25 cellular contexts compared by ENCODE assay signal in genomic region chr2:190050001-190050400, GRCh38. TPM values are rescaled to one million over a fixed set of nuclear protein-coding genes. Genes with fewer than 3 reads are reported as not detected.
DNase-seq lines count a peak whose midpoint lies in the region; ATAC-seq, FAIRE-seq and TF ChIP-seq lines count a peak whose summit lies in the region.
"Had no signal": no experiment of that assay in that cellular context is flagged by ENCODE, and none has a peak within 500 bp of the region (broad histone marks: within the 10 kb centered on the region; RNA-seq: fewer than 3 reads in every experiment).

No MANE protein-coding gene starts in this region.

- FAIRE-seq in K562 (lab: Jason Lieb, UNC) = no peak
- FAIRE-seq: A204.1, endometrium had no signal

- 0 out of 3 replicates have a peak, but pooled peaks have one; percentile 41 for ATAC-seq in K562
- ATAC-seq in activated CD8-positive, alpha-beta memory T cell treated with anti-CD3 and anti-CD28 coated beads, Interleukin-2, amount 10 ng/mL, durations not matched to agents 7 days and 5 days = no peak
- ATAC-seq: foreskin keratinocyte, left lobe of liver had no signal

- H3K4me2 ChIP-seq in K562 (ENCODE audit: insufficient read depth, low read length) (no peak overlapping the region), neural cell (ENCODE audit: low read length) (peak overlapping the region; percentile 37)

- no peaks in the 10 kb centered on the region for H3F3A ChIP-seq in neural cell (ENCODE audit: insufficient read depth, low read length, poor library complexity, severe bottlenecking)

- no peaks in the 10 kb centered on the region for H3K9me1 ChIP-seq in K562 (ENCODE audit: control insufficient read depth, insufficient read depth, low read length)

- TF ChIP-seq EP300 in K562 (IDR thresholded peaks at IDR 0.05; ENCODE audit: low read length) = no peak
- TF ChIP-seq EP300 in neural cell (conservative IDR thresholded peaks at IDR 0.05; ENCODE audit: poor library complexity, severe bottlenecking) = peak; percentile 54

- H3K27ac Mint-ChIP-seq in activated CD8-positive, alpha-beta memory T cell treated with anti-CD3 and anti-CD28 coated beads, Interleukin-2, amount 10 ng/mL, durations not matched to agents 7 days and 5 days = no peak overlapping the region
- H3K27ac Mint-ChIP-seq: activated CD4-positive, alpha-beta T cell treated with anti-CD3 and anti-CD28 coated beads, Interleukin-2, amount 10 ng/mL, durations not matched to agents 7 days and 5 days had no signal

- H2AFZ ChIP-seq in K562 (ENCODE audit: low read depth, low read length) (peak overlapping the region; percentile 34), neural cell (ENCODE audit: low read depth, low read length) (peak overlapping the region; percentile 24)

- H3K9me3 Mint-ChIP-seq in activated CD8-positive, alpha-beta memory T cell treated with anti-CD3 and anti-CD28 coated beads, Interleukin-2, amount 10 ng/mL, durations not matched to agents 7 days and 5 days (ENCODE audit: low read depth) = no peaks in the 10 kb centered on the region
- H3K9me3 Mint-ChIP-seq: activated CD4-positive, alpha-beta T cell treated with anti-CD3 and anti-CD28 coated beads, Interleukin-2, amount 10 ng/mL, durations not matched to agents 7 days and 5 days had no signal

- no peaks in the 10 kb centered on the region for H3K9me2 ChIP-seq in neural cell (ENCODE audit: insufficient read depth, low read length)

- H3K27ac ChIP-seq in K562 (ENCODE audit: extremely low read depth, low read depth, low read length) = no peak overlapping the region
- peak overlapping the region; percentile 86 for H3K27ac ChIP-seq in neural cell (ENCODE audit: low read length)
- H3K27ac ChIP-seq: C4-2B, foreskin keratinocyte, neutrophil, right atrium auricular region, RWPE1, thyroid gland had no signal

- POLR2A ChIA-PET in K562 (lab: Yijun Ruan, JAX) = no interaction called here

- H3K4me3 Mint-ChIP-seq in activated CD8-positive, alpha-beta memory T cell treated with anti-CD3 and anti-CD28 coated beads, Interleukin-2, amount 10 ng/mL, durations not matched to agents 7 days and 5 days = no peak overlapping the region
- H3K4me3 Mint-ChIP-seq: activated CD4-positive, alpha-beta T cell treated with anti-CD3 and anti-CD28 coated beads, Interleukin-2, amount 10 ng/mL, durations not matched to agents 7 days and 5 days had no signal

- in situ Hi-C loops in K562 (cut with MboI) = loop anchor here (25.0 kb wide), 1 partner anchor 563 kb away; no protein-coding TSS in a partner anchor

- no peaks in the 10 kb centered on the region for H3K36me3 Mint-ChIP-seq in activated CD8-positive, alpha-beta memory T cell treated with anti-CD3 and anti-CD28 coated beads, Interleukin-2, amount 10 ng/mL, durations not matched to agents 7 days and 5 days

- H3K27me3 ChIP-seq in K562 (ENCODE audit: control insufficient read depth in 2 of 2, insufficient read depth in 2 of 2, low read length in 2 of 2) (no peaks in the 10 kb centered on the region), neural cell (ENCODE audit: insufficient read depth, low read depth, low read length) (no peaks in the 10 kb centered on the region)
- H3K27me3 ChIP-seq: foreskin keratinocyte, neutrophil, right atrium auricular region, thyroid gland had no signal

- TF ChIP-seq CTCF in K562 (IDR thresholded peaks at IDR 0.05 in 2 of 3, conservative IDR thresholded peaks at IDR 0.05 in 1 of 3; ENCODE audit: insufficient read depth in 2 of 3, low read depth in 1 of 3, low read length in 3 of 3) (no peak), neural cell (IDR thresholded peaks at IDR 0.05; ENCODE audit: poor library complexity, severe bottlenecking) (no peak)

- no peaks in the 10 kb centered on the region for H3K36me3 ChIP-seq in K562 (ENCODE audit: control insufficient read depth, insufficient read depth, low read length)
- no peaks in the 10 kb centered on the region for H3K36me3 ChIP-seq in neural cell (ENCODE audit: insufficient read depth, low read length)
- H3K36me3 ChIP-seq: neutrophil, right atrium auricular region, thyroid gland had no signal

- no peak for TF ChIP-seq POLR2A in K562 (conservative IDR thresholded peaks at IDR 0.05)

- H3K4me1 Mint-ChIP-seq in activated CD8-positive, alpha-beta memory T cell treated with anti-CD3 and anti-CD28 coated beads, Interleukin-2, amount 10 ng/mL, durations not matched to agents 7 days and 5 days = no peaks in the 10 kb centered on the region
- H3K4me1 Mint-ChIP-seq: activated CD4-positive, alpha-beta T cell treated with anti-CD3 and anti-CD28 coated beads, Interleukin-2, amount 10 ng/mL, durations not matched to agents 7 days and 5 days had no signal

- peaks cover 0 to under 1% of the 10 kb centered on the region in 2 experiments; a peak in 2 of 5 replicates for H3K4me1 ChIP-seq in K562 (replicated peaks in 1 of 2; ENCODE audit: control insufficient read depth in 2 of 2, insufficient read depth in 2 of 2, low read length in 2 of 2)
- H3K4me1 ChIP-seq: right atrium auricular region had no signal

- peaks cover 5% of the 10 kb centered on the region for H3K27me3 Mint-ChIP-seq in activated CD8-positive, alpha-beta memory T cell treated with anti-CD3 and anti-CD28 coated beads, Interleukin-2, amount 10 ng/mL, durations not matched to agents 7 days and 5 days

- TF ChIP-seq RAD21 in K562 (CRISPR knock-in tag; conservative IDR thresholded peaks at IDR 0.05 in 1 of 2, IDR thresholded peaks at IDR 0.05 in 1 of 2) (no peak), neural cell (conservative IDR thresholded peaks at IDR 0.05) (no peak)

- intact Hi-C loops in K562 (cut with micrococcal nuclease) = no loop called here

- no peaks in the 10 kb centered on the region for H4K20me1 ChIP-seq in K562 (replicated peaks; ENCODE audit: control insufficient read depth, insufficient read depth, low read length)
- no peaks in the 10 kb centered on the region for H4K20me1 ChIP-seq in neural cell (ENCODE audit: insufficient read depth)

- no peaks in the 10 kb centered on the region for H3K79me2 ChIP-seq in K562 (ENCODE audit: control insufficient read depth, insufficient read depth, low read length)
- no peaks in the 10 kb centered on the region for H3K79me2 ChIP-seq in neural cell (replicated peaks; ENCODE audit: insufficient read depth, low read length)

- CTCF ChIA-PET in K562 (lab: Yijun Ruan, JAX; ENCODE audit: low intra/inter-chr PET ratio) = no interaction called here
- CTCF ChIA-PET in activated CD8-positive, alpha-beta memory T cell treated with anti-CD3 and anti-CD28 coated beads, Interleukin-2, amount 10 ng/mL, durations not matched to agents 7 days and 5 days (lab: Charles Lee) = no interaction called here

- no peak overlapping the region for H3K4me3 ChIP-seq in K562
- no peak overlapping the region for H3K4me3 ChIP-seq in neural cell (ENCODE audit: low read length)
- H3K4me3 ChIP-seq: right atrium auricular region, thyroid gland had no signal

- H3K9me3 ChIP-seq in K562 (replicated peaks; ENCODE audit: control insufficient read depth, insufficient read depth, low read depth, low read length) (no peaks in the 10 kb centered on the region), neural cell (ENCODE audit: low read length) (no peaks in the 10 kb centered on the region)
- H3K9me3 ChIP-seq: neutrophil, right atrium auricular region, thyroid gland had no signal

- H3K9ac ChIP-seq in K562 (ENCODE audit: insufficient read depth in 1 of 2, low read depth in 2 of 2, low read length in 2 of 2) = no peak overlapping the region
- H3K9ac ChIP-seq in neural cell (ENCODE audit: low read length) = peak overlapping the region; percentile 53

- BruUV-seq in K562 (replicated peaks; lab: Mats Ljungman, UMichigan) = no TSS peak

- DNase-seq in NCI-H2029 (lab: John Stamatoyannopoulos, UW) (peak; percentile 3), NCI-H2029 treated with DMSO at 0.1 percent for 48 hours (lab: John Stamatoyannopoulos, UW) (no peak), LHCN-M2 (ENCODE audit: low read depth) (peak; percentile 19), K562 (ENCODE audit: extremely low read depth in 1 of 4, low spot score in 3 of 4) (no peak), epidermal melanocyte (ENCODE audit: insufficient read length, low spot score) (no peak), NOMO-1 (lab: John Stamatoyannopoulos, UW; ENCODE audit: unreplicated experiment in 2 of 2) (no peak)
- DNase-seq in activated CD8-positive, alpha-beta memory T cell treated with anti-CD3 and anti-CD28 coated beads, Interleukin-2, amount 10 ng/mL, durations not matched to agents 7 days and 5 days = no peak
- DNase-seq: activated CD4-positive, alpha-beta T cell treated with anti-CD3 and anti-CD28 coated beads, Interleukin-2, amount 10 ng/mL, durations not matched to agents 7 days and 5 days; activated gamma-delta T cell treated with Interleukin-2 at 50 U/mL for 16 hours; foreskin keratinocyte; GOT3; MM.1S; NCI-H187; stimulated activated CD4-positive, alpha-beta T cell treated with anti-CD3 and anti-CD28 coated beads, Interleukin-15, amount 100 ng/mL, for 24 hours; stimulated activated naive CD4-positive, alpha-beta T cell; thyroid gland had no signal

TF ChIP-seq in K562, 482 proteins besides CTCF, POLR2A, EP300 and RAD21 (continues in another document):
- no peak for TF ChIP-seq NFIX (CRISPR knock-in tag; IDR thresholded peaks at IDR 0.05; ENCODE audit: low read depth)

TF ChIP-seq in neural cell, 6 proteins besides CTCF, POLR2A, EP300 and RAD21 (continues in another document):
- no peak for TF ChIP-seq EZH2 (IDR thresholded peaks at IDR 0.05; ENCODE audit: borderline replicate concordance, insufficient read depth, low read length, poor library complexity, severe bottlenecking)

RNA-seq across cellular contexts. Expression of gene MSTN, which starts 12.5 kb away (rescaled TPM):
- total RNA-seq in LHCN-M2 (2014; rRNA removed) (6.8 and 11.0 TPM in 2 replicates), K562 (2014; rRNA removed) (not detected in 2 replicates), K562 (2014; rRNA removed; fragmentation: Illumina TruSeq; extraction: Trizol) (not detected in 2 replicates), K562 (2015; rRNA removed; fragmentation: Illumina TruSeq; extraction: Trizol) (not detected in 2 replicates), K562 (2021) (not detected in 2 replicates)
- polyA plus RNA-seq in LHCN-M2 (2012) = 30.8 TPM
- not detected in 2 replicates for total RNA-seq in K562 (2011; cell fraction: chromatin; rRNA removed; ENCODE audit: low replicate concordance)
- not detected in 2 replicates for total RNA-seq in K562 (2011; cell fraction: nucleolus; rRNA removed)
- not detected in 2 replicates for total RNA-seq in K562 (2011; cell fraction: nucleoplasm; rRNA removed)
- polyA plus RNA-seq in K562 (2011; rRNA removed) (not detected in 2 replicates), K562 (2014; fragmentation: Illumina TruSeq; extraction: Trizol) (not detected in 2 replicates), K562 (2014; fragmentation: Nextera tagmentation; extraction: Ambion mirVana) (not detected), K562 (2014; rRNA removed) (not detected in 2 replicates), neural cell (1.2 and 1.3 TPM in 2 replicates)
- not detected in 2 replicates for polyA plus RNA-seq in K562 (2011; cell fraction: cytosol; rRNA removed)
- not detected in 2 replicates for polyA plus RNA-seq in K562 (2011; cell fraction: nucleus; rRNA removed)
- polyA plus RNA-seq in K562 (2012) = 0.03 TPM in 1 of 2 replicates, not detected in the other
- not detected in 2 replicates for polyA minus RNA-seq in K562 (2011; rRNA and poly(A)+ RNA removed)
- polyA minus RNA-seq in K562 (2011; cell fraction: cytosol; rRNA and poly(A)+ RNA removed) = not detected in 2 replicates
- not detected in 2 replicates for polyA minus RNA-seq in K562 (2011; cell fraction: nucleus; rRNA and poly(A)+ RNA removed)
- polyA minus RNA-seq in neural cell = 0.23 and 0.73 TPM in 2 replicates
- total RNA-seq in activated CD8-positive, alpha-beta memory T cell treated with anti-CD3 and anti-CD28 coated beads, Interleukin-2, amount 10 ng/mL, durations not matched to agents 7 days and 5 days = not detected
- total RNA-seq: activated CD4-positive, alpha-beta T cell treated with anti-CD3 and anti-CD28 coated beads, Interleukin-2, amount 10 ng/mL, durations not matched to agents 7 days and 5 days; foreskin keratinocyte; left lobe of liver; mononuclear cell had no signal
- polyA plus RNA-seq: foreskin keratinocyte had no signal

Comparison
In these comparisons a context has a peak if more than half of its experiments do, and no peak if none do; other contexts are left out.
1. DNase-seq: peak in NCI-H2029 (single experiment) and LHCN-M2 (single experiment); none in NCI-H2029 treated with DMSO at 0.1 percent for 48 hours (single experiment), K562 (0 of 4), epidermal melanocyte (single experiment), activated CD8-positive, alpha-beta memory T cell treated with anti-CD3 and anti-CD28 coated beads, Interleukin-2, amount 10 ng/mL, durations not matched to agents 7 days and 5 days (single experiment) and NOMO-1 (0 of 2).